In the genomic region with DNA sequence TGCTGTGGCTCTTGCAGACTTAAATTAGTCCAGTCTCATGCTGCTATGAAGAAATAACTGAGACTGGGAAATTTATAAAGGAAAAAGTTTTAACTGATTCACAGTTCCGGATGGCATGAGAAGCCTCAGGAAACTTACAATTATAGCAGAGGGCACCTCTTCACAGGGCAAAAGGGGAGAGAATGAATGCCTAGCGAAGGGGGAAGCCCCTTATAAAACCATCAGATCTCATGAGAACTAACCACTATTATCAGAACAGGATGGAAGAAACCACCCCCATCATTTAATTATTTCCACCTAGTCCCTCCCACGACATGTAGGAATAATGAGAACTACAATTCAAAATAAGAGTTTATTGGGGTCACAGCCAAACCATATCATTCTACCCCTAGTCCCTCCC, we compare ENCODE assay signal across 19 cellular contexts.
DNase-seq lines count a peak whose midpoint lies in the region; ATAC-seq and TF ChIP-seq lines count a peak whose summit lies in the region.
"Had no signal": no experiment of that assay in that cellular context is flagged by ENCODE, and none has a peak within 500 bp of the region (broad histone marks: within the 10 kb centered on the region; RNA-seq: fewer than 3 reads in every experiment).

No MANE protein-coding gene starts in this region.

- H3K27me3 Mint-ChIP-seq in activated T-cell treated with anti-CD3 and anti-CD28 coated beads, Interleukin-2, amount 50 U/mL, for 72 hours (ENCODE audit: low read depth): peaks cover 20% of the 10 kb centered on the region
- peaks cover 0 to 1% of the 10 kb centered on the region in 2 donors for H3K27me3 Mint-ChIP-seq in CD8-positive, alpha-beta memory T cell
- H3K27me3 Mint-ChIP-seq in central memory CD8-positive, alpha-beta T cell: no peaks in the 10 kb centered on the region
- no peaks in the 10 kb centered on the region for H3K27me3 Mint-ChIP-seq in stimulated activated naive CD8-positive, alpha-beta T cell treated with anti-CD3 and anti-CD28 coated beads, Interleukin-15, Interleukin-2, amounts not matched to agents 100 ng/mL and 50 ng/mL, for 24 hours

- intact Hi-C loops in dorsolateral prefrontal cortex (cut with DNase I): no loop called here

- POLR2A ChIA-PET in CD8-positive, alpha-beta memory T cell (lab: Charles Lee): no interaction called here
- POLR2A ChIA-PET in HEK293T (lab: Yijun Ruan, JAX): no interaction called here

- ATAC-seq in activated T-cell treated with anti-CD3 and anti-CD28 coated beads, Interleukin-2, amount 50 U/mL, for 72 hours (replicated peaks in 1 of 2): no peak
- ATAC-seq in central memory CD8-positive, alpha-beta T cell (replicated peaks; ENCODE audit: extremely low read depth, poor library complexity, severe bottlenecking): no peak
- ATAC-seq: A549 had no signal

- H3K4me3 Mint-ChIP-seq in activated T-cell treated with anti-CD3 and anti-CD28 coated beads, Interleukin-2, amount 50 U/mL, for 72 hours: peak overlapping the region; percentile 25 to 73
- peak overlapping the region in 5 of 7 donors; percentile 20 to 48 (median 29) for H3K4me3 Mint-ChIP-seq in CD8-positive, alpha-beta memory T cell
- H3K4me3 Mint-ChIP-seq in central memory CD8-positive, alpha-beta T cell: peak overlapping the region; percentile 23
- peak overlapping the region; percentile 12 for H3K4me3 Mint-ChIP-seq in stimulated activated naive CD8-positive, alpha-beta T cell treated with anti-CD3 and anti-CD28 coated beads, Interleukin-15, Interleukin-2, amounts not matched to agents 100 ng/mL and 50 ng/mL, for 24 hours

- H3K27ac Mint-ChIP-seq in activated T-cell treated with anti-CD3 and anti-CD28 coated beads, Interleukin-2, amount 50 U/mL, for 72 hours: peak overlapping the region; percentile 95
- peak overlapping the region in 7 of 8 donors; percentile 25 to 79 (median 48) for H3K27ac Mint-ChIP-seq in CD8-positive, alpha-beta memory T cell
- H3K27ac Mint-ChIP-seq in central memory CD8-positive, alpha-beta T cell (ENCODE audit: low read depth): peak overlapping the region; percentile 78
- peak overlapping the region; percentile 92 for H3K27ac Mint-ChIP-seq in stimulated activated naive CD8-positive, alpha-beta T cell treated with anti-CD3 and anti-CD28 coated beads, Interleukin-15, Interleukin-2, amounts not matched to agents 100 ng/mL and 50 ng/mL, for 24 hours

- no peaks in the 10 kb centered on the region for H3K36me3 ChIP-seq in CD8-positive, alpha-beta memory T cell (ENCODE audit: insufficient read depth, low read length)

- no peak for DNase-seq in activated T-cell treated with anti-CD3 and anti-CD28 coated beads, Interleukin-2, amount 50 U/mL, for 72 hours
- DNase-seq in activated T-cell treated with anti-CD3 and anti-CD28 coated beads for 4 hours (no peak), dorsolateral prefrontal cortex (no peak), HEK293T (ENCODE audit: extremely low spot score) (no peak)
- no peak for DNase-seq in CD8-positive, alpha-beta memory T cell
- DNase-seq in central memory CD8-positive, alpha-beta T cell (ENCODE audit: low spot score in 2 of 2): no peak
- DNase-seq: DMS79, NCI-H1417, NCI-H187, NCI-H2107, NCI-H226, NCI-H524, PC-9, SIG-M5 had no signal

- no peaks in the 10 kb centered on the region for H3K4me1 ChIP-seq in CD8-positive, alpha-beta memory T cell (ENCODE audit: insufficient read depth, low read length)
- H3K4me1 ChIP-seq: A549 had no signal

- peaks cover 36% of the 10 kb centered on the region for H3K4me1 Mint-ChIP-seq in activated T-cell treated with anti-CD3 and anti-CD28 coated beads, Interleukin-2, amount 50 U/mL, for 72 hours (ENCODE audit: low read depth)
- peaks cover 37 to 81% (median 47%) of the 10 kb centered on the region in 3 donors for H3K4me1 Mint-ChIP-seq in CD8-positive, alpha-beta memory T cell
- H3K4me1 Mint-ChIP-seq in central memory CD8-positive, alpha-beta T cell: peaks cover 37% of the 10 kb centered on the region
- H3K4me1 Mint-ChIP-seq in stimulated activated naive CD8-positive, alpha-beta T cell treated with anti-CD3 and anti-CD28 coated beads, Interleukin-15, Interleukin-2, amounts not matched to agents 100 ng/mL and 50 ng/mL, for 24 hours (ENCODE audit: low read depth): peaks cover 68% of the 10 kb centered on the region

- H3K27me3 ChIP-seq in CD8-positive, alpha-beta memory T cell (ENCODE audit: insufficient read depth, low read length, poor library complexity, severe bottlenecking): no peaks in the 10 kb centered on the region
- peaks cover 0 to 82% (median 28%) of the 10 kb centered on the region in 45 donors for H3K27me3 ChIP-seq in dorsolateral prefrontal cortex

- peaks cover 4 to 10% of the 10 kb centered on the region in 2 donors for H3K36me3 Mint-ChIP-seq in activated T-cell treated with anti-CD3 and anti-CD28 coated beads, Interleukin-2, amount 50 U/mL, for 72 hours (ENCODE audit: insufficient read depth in 2 of 2)
- peaks cover 5 to 52% (median 33%) of the 10 kb centered on the region in 3 donors for H3K36me3 Mint-ChIP-seq in CD8-positive, alpha-beta memory T cell
- peaks cover 2% of the 10 kb centered on the region for H3K36me3 Mint-ChIP-seq in central memory CD8-positive, alpha-beta T cell (ENCODE audit: insufficient read depth)
- peaks cover 45% of the 10 kb centered on the region for H3K36me3 Mint-ChIP-seq in stimulated activated naive CD8-positive, alpha-beta T cell treated with anti-CD3 and anti-CD28 coated beads, Interleukin-15, Interleukin-2, amounts not matched to agents 100 ng/mL and 50 ng/mL, for 24 hours (ENCODE audit: low read depth)

- CTCF ChIA-PET in CD8-positive, alpha-beta memory T cell (lab: Charles Lee): no interaction called here
- CTCF ChIA-PET in HEK293T (lab: Yijun Ruan, JAX): no interaction called here

- TF ChIP-seq CTCF in dorsolateral prefrontal cortex (IDR thresholded peaks at IDR 0.05 in 54 of 56, conservative IDR thresholded peaks at IDR 0.05 in 2 of 56; ENCODE audit: low read depth in 1 of 56, partially characterized antibody in 56 of 56): no peak

- no peak overlapping the region for H3K4me3 ChIP-seq in CD8-positive, alpha-beta memory T cell (ENCODE audit: low read length)
- no peak overlapping the region for H3K4me3 ChIP-seq in dorsolateral prefrontal cortex
- H3K4me3 ChIP-seq: A549, PC-9 had no signal

- H3K9me3 ChIP-seq in CD8-positive, alpha-beta memory T cell (ENCODE audit: low read length): no peaks in the 10 kb centered on the region
- H3K9me3 ChIP-seq: A549 had no signal

- H3K9me3 Mint-ChIP-seq in activated T-cell treated with anti-CD3 and anti-CD28 coated beads, Interleukin-2, amount 50 U/mL, for 72 hours: peaks cover 0 to 4% of the 10 kb centered on the region in 2 donors
- H3K9me3 Mint-ChIP-seq in CD8-positive, alpha-beta memory T cell: no peaks in the 10 kb centered on the region
- H3K9me3 Mint-ChIP-seq in central memory CD8-positive, alpha-beta T cell: no peaks in the 10 kb centered on the region
- H3K9me3 Mint-ChIP-seq in stimulated activated naive CD8-positive, alpha-beta T cell treated with anti-CD3 and anti-CD28 coated beads, Interleukin-15, Interleukin-2, amounts not matched to agents 100 ng/mL and 50 ng/mL, for 24 hours: peaks cover 4% of the 10 kb centered on the region

- no peak overlapping the region for H3K27ac ChIP-seq in CD8-positive, alpha-beta memory T cell (ENCODE audit: low read depth, low read length)
- no peak overlapping the region for H3K27ac ChIP-seq in dorsolateral prefrontal cortex
- H3K27ac ChIP-seq: A549, HL-60, KMS-11, PC-9, RWPE1 had no signal

TF ChIP-seq in HEK293T, 16 proteins besides CTCF, POLR2A, EP300 and RAD21:
- TF ChIP-seq, protein P1, sequence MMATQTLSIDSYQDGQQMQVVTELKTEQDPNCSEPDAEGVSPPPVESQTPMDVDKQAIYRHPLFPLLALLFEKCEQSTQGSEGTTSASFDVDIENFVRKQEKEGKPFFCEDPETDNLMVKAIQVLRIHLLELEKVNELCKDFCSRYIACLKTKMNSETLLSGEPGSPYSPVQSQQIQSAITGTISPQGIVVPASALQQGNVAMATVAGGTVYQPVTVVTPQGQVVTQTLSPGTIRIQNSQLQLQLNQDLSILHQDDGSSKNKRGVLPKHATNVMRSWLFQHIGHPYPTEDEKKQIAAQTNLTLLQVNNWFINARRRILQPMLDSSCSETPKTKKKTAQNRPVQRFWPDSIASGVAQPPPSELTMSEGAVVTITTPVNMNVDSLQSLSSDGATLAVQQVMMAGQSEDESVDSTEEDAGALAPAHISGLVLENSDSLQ (IDR thresholded peaks at IDR 0.05): no peak
- TF ChIP-seq CTBP1 (IDR thresholded peaks at IDR 0.05; ENCODE audit: borderline replicate concordance) (no peak), FOXK2 (IDR thresholded peaks at IDR 0.05) (no peak), ELF4 (IDR thresholded peaks at IDR 0.05) (no peak), SUZ12 (IDR thresholded peaks at IDR 0.05) (no peak), SP1 (IDR thresholded peaks at IDR 0.05) (no peak), ZNF384 (IDR thresholded peaks at IDR 0.05) (no peak), LEF1 (IDR thresholded peaks at IDR 0.05; ENCODE audit: borderline replicate concordance) (no peak), HDGF (IDR thresholded peaks at IDR 0.05; ENCODE audit: borderline replicate concordance) (no peak)
